In genomic region chr10:124535731-124536495, GRCh38 we compare ENCODE assay signal across 16 cellular contexts.
DNase-seq lines count a peak whose midpoint lies in the region; ATAC-seq and TF ChIP-seq lines count a peak whose summit lies in the region.
"Had no signal": no experiment of that assay in that cellular context is flagged by ENCODE, and none has a peak within 500 bp of the region (broad histone marks: within the 10 kb centered on the region; RNA-seq: fewer than 3 reads in every experiment).

No MANE protein-coding gene starts in this region.

- no peaks in the 10 kb centered on the region for H4K20me1 ChIP-seq in Karpas-422 (ENCODE audit: insufficient read depth, low read depth, low read length)

- H2BK5ac ChIP-seq in mesendoderm (ENCODE audit: low read length): no peak overlapping the region

- no peak overlapping the region for H2BK15ac ChIP-seq in mesendoderm (replicated peaks; ENCODE audit: low read depth)

- H3K27ac Mint-ChIP-seq in WTC11 (peak overlapping the region; percentile 63), nephron progenitor cell (no peak overlapping the region)
- H3K27ac Mint-ChIP-seq: activated T-cell treated with anti-CD3 and anti-CD28 coated beads, Interleukin-2, amount 50 U/mL, for 72 hours had no signal

- H3K4me3 ChIP-seq in Karpas-422 (ENCODE audit: low read length) (peak overlapping the region; percentile 70), mesendoderm (ENCODE audit: low read length) (no peak overlapping the region), lower lobe of right lung (no peak overlapping the region)
- H3K4me3 ChIP-seq: HAP-1 had no signal

- H3K4ac ChIP-seq in mesendoderm (ENCODE audit: low read depth, low read length): peak overlapping the region; percentile 5

- H3K79me2 ChIP-seq in Karpas-422 (ENCODE audit: low read length): no peaks in the 10 kb centered on the region
- no peaks in the 10 kb centered on the region for H3K79me2 ChIP-seq in mesendoderm (ENCODE audit: control insufficient read depth, insufficient read depth, low read length)

- H2BK120ac ChIP-seq in mesendoderm (ENCODE audit: low read depth, low read length): no peak overlapping the region

- H3K27me3 ChIP-seq in Karpas-422 (ENCODE audit: low read length) (no peaks in the 10 kb centered on the region), mesendoderm (ENCODE audit: insufficient read depth, low read length, poor library complexity) (no peaks in the 10 kb centered on the region), lower lobe of right lung (ENCODE audit: low read depth) (no peaks in the 10 kb centered on the region)

- no peak overlapping the region for H3K18ac ChIP-seq in mesendoderm (ENCODE audit: low read length)

- no peak for TF ChIP-seq CTCF in GM10248 (IDR thresholded peaks at IDR 0.05; ENCODE audit: control extremely low read depth, extremely low read depth, low read depth, missing control alignments)
- no peak for TF ChIP-seq CTCF in WTC11 (IDR thresholded peaks at IDR 0.05)
- no peak for TF ChIP-seq CTCF in nephron progenitor cell (IDR thresholded peaks at IDR 0.05)
- no peak for TF ChIP-seq CTCF in lower lobe of right lung (IDR thresholded peaks at IDR 0.05)

- H3K4me1 ChIP-seq in Karpas-422 (ENCODE audit: low read length): peaks cover 98% of the 10 kb centered on the region
- H3K4me1 ChIP-seq in mesendoderm (ENCODE audit: control insufficient read depth, low read depth, low read length): peaks cover 2% of the 10 kb centered on the region
- H3K4me1 ChIP-seq in lower lobe of right lung: peaks cover 5% of the 10 kb centered on the region
- H3K4me1 ChIP-seq: HAP-1 had no signal

- ATAC-seq in WTC11: peak; percentile 15
- no peak for ATAC-seq in lower lobe of right lung
- ATAC-seq: activated CD4-positive, CD25-positive, alpha-beta regulatory T cell treated with anti-CD3 and anti-CD28 coated beads, Interleukin-2, amount 50 U/mL, for 24 hours; activated T-cell treated with anti-CD3 and anti-CD28 coated beads, Interleukin-2, amount 50 U/mL, for 72 hours had no signal

- H3K4me2 ChIP-seq in Karpas-422 (ENCODE audit: low read depth, low read length, poor library complexity, severe bottlenecking): peak overlapping the region; percentile 92
- no peak overlapping the region for H3K4me2 ChIP-seq in mesendoderm (ENCODE audit: low read length)

- peaks cover 39% of the 10 kb centered on the region for H3K4me1 Mint-ChIP-seq in WTC11
- peaks cover 24% of the 10 kb centered on the region for H3K4me1 Mint-ChIP-seq in nephron progenitor cell

- no CpG with 5 or more reads among the region's 18 CpGs for WGBS in mesendoderm (ENCODE audit: extremely low coverage, insufficient coverage, low lambda C conversion rate)

- no peak overlapping the region for H2AK5ac ChIP-seq in mesendoderm (ENCODE audit: low read length)

- peak overlapping the region; percentile 99 for H3K9ac ChIP-seq in Karpas-422 (ENCODE audit: low read length)
- H3K9ac ChIP-seq in mesendoderm (ENCODE audit: low read length): peak overlapping the region; percentile 24

- intact Hi-C loops in lower lobe of right lung (cut with DNase I): loop anchor here (10.0 kb wide), 1 partner anchor 209 kb away; the partner anchor contains the start of gene FAM53B

- H3K4me3 Mint-ChIP-seq in WTC11 (no peak overlapping the region), nephron progenitor cell (no peak overlapping the region)
- H3K4me3 Mint-ChIP-seq: activated T-cell treated with anti-CD3 and anti-CD28 coated beads, Interleukin-2, amount 50 U/mL, for 72 hours had no signal

- POLR2A ChIA-PET in GM10248 (lab: Yijun Ruan, JAX) (interaction anchor here (0.7 kb wide), 1 partner anchor 843 kb away, joined by 3 read pairs; no protein-coding TSS in a partner anchor), WTC11 (lab: Charles Lee) (no interaction called here)

- no peaks in the 10 kb centered on the region; the same call in 1 of the 2 replicates for H3K27me3 Mint-ChIP-seq in WTC11 (ENCODE audit: low read depth)
- no peaks in the 10 kb centered on the region for H3K27me3 Mint-ChIP-seq in nephron progenitor cell (ENCODE audit: low read depth, poor library complexity)

- H4K8ac ChIP-seq in mesendoderm (ENCODE audit: low read depth, low read length): no peak overlapping the region

- no peak overlapping the region for H4K5ac ChIP-seq in mesendoderm (ENCODE audit: low read length)

- H3K9me3 ChIP-seq in Karpas-422 (ENCODE audit: low read length): no peaks in the 10 kb centered on the region
- no peaks in the 10 kb centered on the region for H3K9me3 ChIP-seq in lower lobe of right lung
- H3K9me3 ChIP-seq: HAP-1 had no signal

- no peak overlapping the region for H2AFZ ChIP-seq in Karpas-422 (ENCODE audit: low read length)

- H3K36me3 ChIP-seq in Karpas-422 (ENCODE audit: insufficient read depth, low read length): no peaks in the 10 kb centered on the region
- no peaks in the 10 kb centered on the region for H3K36me3 ChIP-seq in mesendoderm (ENCODE audit: control insufficient read depth, insufficient read depth, low read length)
- no peaks in the 10 kb centered on the region for H3K36me3 ChIP-seq in lower lobe of right lung
- H3K36me3 ChIP-seq: HAP-1 had no signal

- H3K9me3 Mint-ChIP-seq in WTC11 (no peaks in the 10 kb centered on the region), nephron progenitor cell (no peaks in the 10 kb centered on the region)
- H3K9me3 Mint-ChIP-seq: activated T-cell treated with anti-CD3 and anti-CD28 coated beads, Interleukin-2, amount 50 U/mL, for 72 hours had no signal

- no peak overlapping the region for H3K23ac ChIP-seq in mesendoderm (ENCODE audit: low read length)

- H3K36me3 Mint-ChIP-seq in WTC11: no peaks in the 10 kb centered on the region
- H3K36me3 Mint-ChIP-seq in nephron progenitor cell (ENCODE audit: low read depth): no peaks in the 10 kb centered on the region

- no peaks in the 10 kb centered on the region for H3K9me2 ChIP-seq in Karpas-422 (replicated peaks; ENCODE audit: insufficient read depth, low read length)

- H3K27ac ChIP-seq in Karpas-422 (ENCODE audit: low read length) (peak overlapping the region; percentile 100), mesendoderm (ENCODE audit: low read depth, low read length) (no peak overlapping the region), lower lobe of right lung (no peak overlapping the region)

- CTCF ChIA-PET in GM10248 (lab: Yijun Ruan, JAX): interaction anchor here (0.9 to 7.8 kb wide), 7 partner anchors 19 to 292 kb away, joined by 3 to 69 read pairs (median 6); partner anchors contain the start of gene FAM53B
- CTCF ChIA-PET in WTC11 (lab: Charles Lee): interaction anchor here (0.6 to 4.1 kb wide), 14 partner anchors 10 to 228 kb away, joined by 3 to 26 read pairs (median 4); partner anchors contain the start of gene OAT

- peak; percentile 48 for DNase-seq in GM10248 (ENCODE audit: extremely low spot score)
- peak; percentile 98 for DNase-seq in Karpas-422
- no peak for DNase-seq in WTC11 (ENCODE audit: low spot score)
- peak; percentile 66 for DNase-seq in mesendoderm
- no peak for DNase-seq in nephron progenitor cell
- DNase-seq in COLO829 (ENCODE audit: low spot score): no peak
- no peak for DNase-seq in lower lobe of right lung
- DNase-seq in ureter (ENCODE audit: low spot score): no peak
- DNase-seq: activated T-cell treated with anti-CD3 and anti-CD28 coated beads, Interleukin-2, amount 50 U/mL, for 72 hours; amniotic stem cell; dermis blood vessel endothelial cell; NCI-H1436 treated with DMSO at 0.1 percent for 48 hours; NCI-H526 treated with DMSO at 0.1 percent for 48 hours; stimulated activated CD4-positive, alpha-beta T cell treated with anti-CD3 and anti-CD28 coated beads, Interleukin-1b, Interleukin-23, amount 100 ng/mL, for 48 hours had no signal

- H3K56ac ChIP-seq in mesendoderm (ENCODE audit: low read length): peak overlapping the region; percentile 67

- no peaks in the 10 kb centered on the region for H3K79me1 ChIP-seq in mesendoderm (ENCODE audit: low read length)

TF ChIP-seq in WTC11, 78 proteins besides CTCF, POLR2A, EP300 and RAD21:
- TF ChIP-seq, protein P1, sequence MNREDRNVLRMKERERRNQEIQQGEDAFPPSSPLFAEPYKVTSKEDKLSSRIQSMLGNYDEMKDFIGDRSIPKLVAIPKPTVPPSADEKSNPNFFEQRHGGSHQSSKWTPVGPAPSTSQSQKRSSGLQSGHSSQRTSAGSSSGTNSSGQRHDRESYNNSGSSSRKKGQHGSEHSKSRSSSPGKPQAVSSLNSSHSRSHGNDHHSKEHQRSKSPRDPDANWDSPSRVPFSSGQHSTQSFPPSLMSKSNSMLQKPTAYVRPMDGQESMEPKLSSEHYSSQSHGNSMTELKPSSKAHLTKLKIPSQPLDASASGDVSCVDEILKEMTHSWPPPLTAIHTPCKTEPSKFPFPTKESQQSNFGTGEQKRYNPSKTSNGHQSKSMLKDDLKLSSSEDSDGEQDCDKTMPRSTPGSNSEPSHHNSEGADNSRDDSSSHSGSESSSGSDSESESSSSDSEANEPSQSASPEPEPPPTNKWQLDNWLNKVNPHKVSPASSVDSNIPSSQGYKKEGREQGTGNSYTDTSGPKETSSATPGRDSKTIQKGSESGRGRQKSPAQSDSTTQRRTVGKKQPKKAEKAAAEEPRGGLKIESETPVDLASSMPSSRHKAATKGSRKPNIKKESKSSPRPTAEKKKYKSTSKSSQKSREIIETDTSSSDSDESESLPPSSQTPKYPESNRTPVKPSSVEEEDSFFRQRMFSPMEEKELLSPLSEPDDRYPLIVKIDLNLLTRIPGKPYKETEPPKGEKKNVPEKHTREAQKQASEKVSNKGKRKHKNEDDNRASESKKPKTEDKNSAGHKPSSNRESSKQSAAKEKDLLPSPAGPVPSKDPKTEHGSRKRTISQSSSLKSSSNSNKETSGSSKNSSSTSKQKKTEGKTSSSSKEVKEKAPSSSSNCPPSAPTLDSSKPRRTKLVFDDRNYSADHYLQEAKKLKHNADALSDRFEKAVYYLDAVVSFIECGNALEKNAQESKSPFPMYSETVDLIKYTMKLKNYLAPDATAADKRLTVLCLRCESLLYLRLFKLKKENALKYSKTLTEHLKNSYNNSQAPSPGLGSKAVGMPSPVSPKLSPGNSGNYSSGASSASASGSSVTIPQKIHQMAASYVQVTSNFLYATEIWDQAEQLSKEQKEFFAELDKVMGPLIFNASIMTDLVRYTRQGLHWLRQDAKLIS (CRISPR knock-in tag; IDR thresholded peaks at IDR 0.05; ENCODE audit: borderline replicate concordance): no peak
- no peak for TF ChIP-seq FOXK1 (CRISPR knock-in tag; IDR thresholded peaks at IDR 0.05)
- no peak for TF ChIP-seq NR3C1 (CRISPR knock-in tag; conservative IDR thresholded peaks at IDR 0.05; ENCODE audit: low read depth)
- no peak for TF ChIP-seq ZNF317 (CRISPR knock-in tag; IDR thresholded peaks at IDR 0.05; ENCODE audit: borderline replicate concordance, low read depth)
- TF ChIP-seq IRF2 (CRISPR knock-in tag; IDR thresholded peaks at IDR 0.05; ENCODE audit: borderline replicate concordance, low read depth): no peak
- no peak for TF ChIP-seq NR2C2 (CRISPR knock-in tag; IDR thresholded peaks at IDR 0.05)
- no peak for TF ChIP-seq SMAD4 (CRISPR knock-in tag; IDR thresholded peaks at IDR 0.05)
- no peak for TF ChIP-seq EMX1 (CRISPR knock-in tag; IDR thresholded peaks at IDR 0.05)
TF ChIP-seq in WTC11: peak in this region for 0.

Comparison
In these comparisons a context has a peak if more than half of its experiments do, and no peak if none do; other contexts are left out.
1. DNase-seq: peak in GM10248 (single experiment), Karpas-422 (single experiment) and mesendoderm (single experiment); none in WTC11 (single experiment), nephron progenitor cell (single experiment), COLO829 (single experiment), lower lobe of right lung (single experiment) and ureter (single experiment).